In the genomic region with DNA sequence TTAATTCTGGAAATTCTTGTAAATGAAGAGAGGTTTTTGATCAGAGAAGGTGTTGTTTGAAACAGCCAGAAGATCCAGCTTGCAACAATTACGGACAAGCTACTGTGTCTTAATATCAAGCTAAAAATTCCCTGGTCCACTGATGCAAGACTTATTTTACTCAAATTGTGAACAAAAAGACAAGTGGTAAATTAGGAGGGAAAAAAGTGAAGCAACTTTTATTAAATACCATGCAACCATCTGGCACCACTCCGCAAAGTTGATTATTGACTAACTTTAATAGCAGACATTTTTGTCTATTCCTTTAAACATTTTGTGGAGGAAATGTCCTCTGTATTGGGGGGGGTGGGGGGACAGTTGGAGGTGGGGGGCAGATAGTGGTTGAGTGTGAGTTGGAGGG, we compare ENCODE assay signal across 19 cellular contexts. TPM values are rescaled to one million over a fixed set of nuclear protein-coding genes. Genes with fewer than 3 reads are reported as not detected.
"Had no signal": no experiment of that assay in that cellular context is flagged by ENCODE, and none has a peak within 500 bp of the region (broad histone marks: within the 10 kb centered on the region; RNA-seq: fewer than 3 reads in every experiment).

No MANE protein-coding gene starts in this region.

- DNase-seq: cortex of kidney; dorsolateral prefrontal cortex; effector CD8-positive, alpha-beta T cell; islet precursor cell; left lung; lower lobe of right lung; natural killer cell; posterior cingulate gyrus; spleen; stimulated activated CD4-positive, alpha-beta T cell treated with anti-CD3 and anti-CD28 coated beads, Interleukin-15, amount 100 ng/mL, for 24 hours; stimulated activated CD4-positive, alpha-beta T cell treated with anti-CD3 and anti-CD28 coated beads, Interleukin-1b, Interleukin-23, amount 100 ng/mL, for 48 hours; stimulated activated CD4-positive, alpha-beta T cell treated with anti-CD3 and anti-CD28 coated beads, Interleukin-4, amount 100 ng/mL, for 24 hours; stimulated activated naive B cell treated with anti-CD40 and anti-IgM and Interleukin-4, amounts not matched to agents 10 μg/mL and 1 μg/mL and 100 μg/mL, for 72 hours; stimulated activated naive CD8-positive, alpha-beta T cell treated with anti-CD3 and anti-CD28 coated beads, Interleukin-15, amount 100 ng/mL, for 72 hours; substantia nigra; upper lobe of left lung; uterus had no signal

- H3K9me3 ChIP-seq: left lung, lower lobe of right lung, spleen, upper lobe of left lung, uterus had no signal

- H3K4me3 ChIP-seq: dorsolateral prefrontal cortex, left lung, lower lobe of right lung, spleen, upper lobe of left lung, uterus had no signal

- H3K27ac ChIP-seq: left lung, lower lobe of right lung, spleen, uterus had no signal

- ATAC-seq: left lung; lower lobe of right lung; natural killer cell; sciatic nerve; stimulated activated naive B cell treated with anti-CD40 and anti-IgM and Interleukin-4, amounts not matched to agents 10 μg/mL and 1 μg/mL and 100 μg/mL, for 72 hours; stimulated activated naive CD8-positive, alpha-beta T cell treated with anti-CD3 and anti-CD28 coated beads, Interleukin-15, amount 100 ng/mL, for 72 hours had no signal

- H3K27me3 ChIP-seq: upper lobe of left lung, uterus had no signal

- FAIRE-seq: frontal cortex had no signal

- H3K36me3 ChIP-seq: left lung, lower lobe of right lung, spleen, upper lobe of left lung, uterus had no signal

- H3K4me1 ChIP-seq: uterus had no signal

RNA-seq across cellular contexts. Expression of gene CAV1, which starts 30.4 kb away (rescaled TPM):
- total RNA-seq: natural killer cell had no signal
